26 cellular contexts compared by ENCODE assay signal in the genomic region with DNA sequence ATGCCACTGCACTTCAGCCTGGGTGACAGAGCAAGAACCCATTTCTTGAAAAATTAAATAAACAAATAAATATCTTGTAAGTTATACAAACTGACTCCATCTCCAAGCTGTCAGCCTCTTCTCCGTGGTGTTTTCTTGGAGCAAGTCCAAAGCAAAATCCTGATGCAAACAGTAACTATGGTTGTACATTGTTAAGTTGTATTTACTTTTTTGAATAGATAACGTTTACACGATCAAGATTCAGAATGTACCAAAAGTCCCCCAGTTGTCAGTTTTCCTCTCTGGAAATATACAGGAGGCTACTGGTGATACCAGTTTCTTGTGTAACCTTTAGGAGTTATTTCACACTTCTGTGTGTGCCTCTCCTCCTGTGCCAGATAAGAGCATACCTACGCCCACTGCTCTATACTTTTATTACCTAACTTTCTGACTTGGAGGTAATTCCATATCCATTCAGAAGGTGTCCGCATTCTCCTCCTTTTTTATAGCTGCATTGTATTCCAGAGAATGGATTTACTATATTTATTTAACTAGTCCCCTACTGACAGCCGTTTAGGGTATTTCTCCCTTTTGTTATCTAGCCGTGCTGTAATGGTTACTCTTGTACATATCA. TPM values are rescaled to one million over a fixed set of nuclear protein-coding genes. Genes with fewer than 3 reads are reported as not detected.
DNase-seq lines count a peak whose midpoint lies in the region; ATAC-seq and TF ChIP-seq lines count a peak whose summit lies in the region.
"Had no signal": no experiment of that assay in that cellular context is flagged by ENCODE, and none has a peak within 500 bp of the region (broad histone marks: within the 10 kb centered on the region; RNA-seq: fewer than 3 reads in every experiment).

No MANE protein-coding gene starts in this region.

- no peak for ATAC-seq in activated CD8-positive, alpha-beta T cell treated with anti-CD3 and anti-CD28 coated beads for 36 hours

- H4K12ac ChIP-seq in trophoblast cell (ENCODE audit: low read depth, low read length): no peak overlapping the region

- H3K79me2 ChIP-seq in trophoblast cell (ENCODE audit: control insufficient read depth, insufficient read depth, low read length, poor library complexity): peaks cover 2% of the 10 kb centered on the region

- H3K27me3 Mint-ChIP-seq in activated CD8-positive, alpha-beta T cell treated with anti-CD3 and anti-CD28 coated beads for 36 hours: no peaks in the 10 kb centered on the region
- H3K27me3 Mint-ChIP-seq: naive B cell had no signal

- H3K9ac ChIP-seq in colonic mucosa (ENCODE audit: low read depth in 2 of 2, low read length in 2 of 2) (no peak overlapping the region), trophoblast cell (ENCODE audit: low read length) (no peak overlapping the region)

- TF ChIP-seq CTCF in HEK293 (tag by site-specific recombination; IDR thresholded peaks at IDR 0.05) (no peak), colonic mucosa (IDR thresholded peaks at IDR 0.05) (no peak)
- no peak for TF ChIP-seq CTCF in activated CD8-positive, alpha-beta T cell treated with anti-CD3 and anti-CD28 coated beads for 36 hours (IDR thresholded peaks at IDR 0.05)

- no peak overlapping the region for H3K27ac Mint-ChIP-seq in activated CD8-positive, alpha-beta T cell treated with anti-CD3 and anti-CD28 coated beads for 36 hours

- H3K4me3 ChIP-seq in HEK293 (ENCODE audit: low read depth, low read length) (no peak overlapping the region), colonic mucosa (no peak overlapping the region), trophoblast cell (ENCODE audit: low read depth, low read length) (no peak overlapping the region)
- H3K4me3 ChIP-seq: cardiac muscle cell, PC-9, uterus had no signal

- H4K8ac ChIP-seq in trophoblast cell (ENCODE audit: low read depth, low read length): no peak overlapping the region

- H3K27ac ChIP-seq in HEK293 (ENCODE audit: extremely low read depth, low read depth, low read length): no peak overlapping the region
- H3K27ac ChIP-seq in colonic mucosa: peak overlapping the region; percentile 11
- no peak overlapping the region for H3K27ac ChIP-seq in trophoblast cell (ENCODE audit: low read depth, low read length)
- H3K27ac ChIP-seq: cardiac muscle cell, PC-9, uterus had no signal

- H4K91ac ChIP-seq in trophoblast cell (ENCODE audit: low read depth, low read length): no peak overlapping the region

- peaks cover 27% of the 10 kb centered on the region for H3K36me3 Mint-ChIP-seq in activated CD8-positive, alpha-beta T cell treated with anti-CD3 and anti-CD28 coated beads for 36 hours (ENCODE audit: low read depth)

- no peak overlapping the region for H3K4me3 Mint-ChIP-seq in activated CD8-positive, alpha-beta T cell treated with anti-CD3 and anti-CD28 coated beads for 36 hours

- no peaks in the 10 kb centered on the region for H3K9me3 ChIP-seq in HEK293 (ENCODE audit: control insufficient read depth, insufficient read depth, low read depth, low read length)
- H3K9me3 ChIP-seq in colonic mucosa: no peaks in the 10 kb centered on the region
- H3K9me3 ChIP-seq in trophoblast cell (ENCODE audit: insufficient read depth, low read depth, low read length): no peaks in the 10 kb centered on the region
- H3K9me3 ChIP-seq: Caco-2, uterus had no signal

- H3K27me3 ChIP-seq in colonic mucosa (no peaks in the 10 kb centered on the region), trophoblast cell (ENCODE audit: insufficient read depth, low read length) (no peaks in the 10 kb centered on the region)
- H3K27me3 ChIP-seq: cardiac muscle cell, uterus had no signal

- H2BK5ac ChIP-seq in trophoblast cell (ENCODE audit: low read depth, low read length, poor library complexity): no peak overlapping the region

- no peaks in the 10 kb centered on the region for H3K36me3 ChIP-seq in HEK293 (ENCODE audit: control insufficient read depth in 2 of 2, insufficient read depth in 1 of 2, low read length in 2 of 2)
- H3K36me3 ChIP-seq in colonic mucosa: no peaks in the 10 kb centered on the region
- H3K36me3 ChIP-seq in trophoblast cell (ENCODE audit: control insufficient read depth in 1 of 2, insufficient read depth in 2 of 2, low read length in 2 of 2): no peaks in the 10 kb centered on the region
- H3K36me3 ChIP-seq: cardiac muscle cell, uterus had no signal

- H2AFZ ChIP-seq in trophoblast cell (ENCODE audit: insufficient read depth, low read length, poor library complexity): no peak overlapping the region
- H2AFZ ChIP-seq: PC-9 had no signal

- H3K9me3 Mint-ChIP-seq in activated CD8-positive, alpha-beta T cell treated with anti-CD3 and anti-CD28 coated beads for 36 hours: no peaks in the 10 kb centered on the region
- H3K9me3 Mint-ChIP-seq: naive B cell had no signal

- H3K4me1 Mint-ChIP-seq in activated CD8-positive, alpha-beta T cell treated with anti-CD3 and anti-CD28 coated beads for 36 hours (ENCODE audit: low read depth): peaks cover 74% of the 10 kb centered on the region

- H2BK120ac ChIP-seq in trophoblast cell (ENCODE audit: insufficient read depth, low read length, poor library complexity): no peak overlapping the region

- no peak overlapping the region for H3K18ac ChIP-seq in trophoblast cell (ENCODE audit: low read length)

- DNase-seq in NCI-H345 (lab: John Stamatoyannopoulos, UW): peak; percentile 13
- DNase-seq in NCI-H345 treated with DMSO at 0.1 percent for 48 hours (lab: John Stamatoyannopoulos, UW; ENCODE audit: unreplicated experiment): no peak
- DNase-seq in colonic mucosa: no peak
- DNase-seq in trophoblast cell: peak; percentile 23 to 66
- DNase-seq in NCI-H187 treated with DMSO at 0.1 percent for 48 hours (lab: John Stamatoyannopoulos, UW): no peak
- no peak for DNase-seq in DMS 273 (lab: John Stamatoyannopoulos, UW; ENCODE audit: unreplicated experiment)
- DNase-seq in activated CD8-positive, alpha-beta T cell treated with anti-CD3 and anti-CD28 coated beads for 36 hours: no peak
- DNase-seq: activated CD4-positive, alpha-beta T cell treated with anti-CD3 and anti-CD28 coated beads for 1 hour; activated CD8-positive, alpha-beta memory T cell treated with anti-CD3 and anti-CD28 coated beads for 24 hours; activated naive CD4-positive, alpha-beta T cell treated with Interleukin-2 at 50 U/mL for 16 hours; activated T-cell treated with anti-CD3 and anti-CD28 coated beads, Interleukin-2, amount 50 U/mL, for 1 hour; amniotic stem cell; glutamatergic neuron; kidney glomerular epithelial cell; mesendoderm; naive B cell; NCI-H446 treated with DMSO at 0.1 percent for 48 hours; NK-92 treated with Interleukin-12 subunit alpha and Interleukin-12 subunit beta, amount 100 ng/mL, for 24 hours; PC-9; SHP77; small intestine; substantia nigra; uterus had no signal

- H3K23ac ChIP-seq in trophoblast cell (ENCODE audit: low read length): no peak overlapping the region

- H3K4me1 ChIP-seq in HEK293 (ENCODE audit: control insufficient read depth, insufficient read depth, low read length) (peaks cover 9% of the 10 kb centered on the region; the same call in 1 of the 2 replicates), colonic mucosa (no peaks in the 10 kb centered on the region), trophoblast cell (ENCODE audit: control insufficient read depth in 1 of 2, insufficient read depth in 2 of 2, low read length in 2 of 2) (peaks cover 6 to 8% of the 10 kb centered on the region in 2 experiments)

- intact Hi-C loops in colonic mucosa (cut with DNase I): no loop called here
- intact Hi-C loops in activated CD8-positive, alpha-beta T cell treated with anti-CD3 and anti-CD28 coated beads for 36 hours (cut with micrococcal nuclease): no loop called here

- WGBS in trophoblast cell (ENCODE audit: extremely low coverage, insufficient coverage, insufficient read length): no CpG with 5 or more reads among the region's 7 CpGs

- H3K4me2 ChIP-seq in trophoblast cell (ENCODE audit: low read length): no peak overlapping the region
- H3K4me2 ChIP-seq: PC-9 had no signal

- H3K79me1 ChIP-seq in trophoblast cell (ENCODE audit: low read length): peaks cover 10% of the 10 kb centered on the region

- no peak overlapping the region for H2AK5ac ChIP-seq in trophoblast cell (ENCODE audit: low read length)

- POLR2A ChIA-PET in HEK293 (lab: Yijun Ruan, JAX): no interaction called here
- POLR2A ChIA-PET in activated CD8-positive, alpha-beta T cell treated with anti-CD3 and anti-CD28 coated beads for 36 hours (lab: Charles Lee): interaction anchor here (0.8 to 1.3 kb wide), 2 partner anchors 33 to 54 kb away, joined by 3 read pairs; no protein-coding TSS in a partner anchor

- no peak overlapping the region for H2BK12ac ChIP-seq in trophoblast cell (ENCODE audit: low read length)

- no peak overlapping the region for H3K14ac ChIP-seq in trophoblast cell (ENCODE audit: low read length)

- CTCF ChIA-PET in HEK293 (lab: Yijun Ruan, JAX): interaction anchor here (0.6 to 1.4 kb wide), 3 partner anchors 12 to 63 kb away, joined by 3 to 6 read pairs (median 3); no protein-coding TSS in a partner anchor
- CTCF ChIA-PET in activated CD8-positive, alpha-beta T cell treated with anti-CD3 and anti-CD28 coated beads for 36 hours (lab: Charles Lee): interaction anchor here (0.8 to 5.5 kb wide), 5 partner anchors 9 to 108 kb away, joined by 3 to 32 read pairs (median 3); no protein-coding TSS in a partner anchor

- no peak overlapping the region for H3K4ac ChIP-seq in trophoblast cell (ENCODE audit: low read depth, low read length)

TF ChIP-seq in HEK293, 187 proteins besides CTCF, POLR2A, EP300 and RAD21:
- TF ChIP-seq ZNF146 (tag by site-specific recombination; IDR thresholded peaks at IDR 0.05) (peak; percentile 63), HOXC10 (CRISPR knock-in tag; IDR thresholded peaks at IDR 0.05) (no peak)

RNA-seq across cellular contexts. Expression of gene CMTM7, which starts 14.2 kb away (rescaled TPM):
- 1 to 10 TPM; 5.8 to 5.9 TPM for total RNA-seq in colonic mucosa
- 16.7 and 18.6 TPM in 2 replicates for polyA plus RNA-seq in trophoblast cell (2013)
- total RNA-seq in activated CD8-positive, alpha-beta T cell treated with anti-CD3 and anti-CD28 coated beads for 36 hours: 10 to 100 TPM; 36.1 to 37.2 TPM

Comparison
In these comparisons a context has a peak if more than half of its experiments do, and no peak if none do; other contexts are left out.
1. DNase-seq: peak in NCI-H345 (single experiment) and trophoblast cell (2 of 2); none in NCI-H345 treated with DMSO at 0.1 percent for 48 hours (single experiment), colonic mucosa (single experiment), NCI-H187 treated with DMSO at 0.1 percent for 48 hours (single experiment), DMS 273 (single experiment) and activated CD8-positive, alpha-beta T cell treated with anti-CD3 and anti-CD28 coated beads for 36 hours (single experiment).
2. RNA of gene CMTM7, which starts 14.2 kb away (total RNA-seq): 36.1 to 37.2 TPM in activated CD8-positive, alpha-beta T cell treated with anti-CD3 and anti-CD28 coated beads for 36 hours; 5.8 to 5.9 TPM in colonic mucosa; every median in the first group is over 4 times any median in the second.